In genomic region chr3:170738756-170739155, GRCh38 we compare ENCODE assay signal across 35 cellular contexts.
"Had no signal": no experiment of that assay in that cellular context is flagged by ENCODE, and none has a peak within 500 bp of the region (broad histone marks: within the 10 kb centered on the region; RNA-seq: fewer than 3 reads in every experiment).

No MANE protein-coding gene starts in this region.

- ATAC-seq: activated CD8-positive, alpha-beta memory T cell treated with anti-CD3 and anti-CD28 coated beads, Interleukin-2, amount 10 ng/mL, durations not matched to agents 7 days and 5 days; activated CD8-positive, alpha-beta T cell treated with anti-CD3 and anti-CD28 coated beads, Interleukin-2, amount 10 ng/mL, durations not matched to agents 7 days and 5 days; activated naive CD4-positive, alpha-beta T cell treated with anti-CD3 and anti-CD28 coated beads, Interleukin-2, amount 50 U/mL, for 72 hours; left colon; lower lobe of right lung; psoas muscle; stimulated activated memory B cell treated with anti-CD40 and anti-IgM and Interleukin-4, amounts not matched to agents 10 μg/mL and 1 μg/mL and 100 μg/mL, for 72 hours; WTC11 had no signal

- H3K27me3 ChIP-seq: esophagus squamous epithelium, neural progenitor cell, sigmoid colon, stomach, thyroid gland, upper lobe of left lung, vagina had no signal

- H3K36me3 ChIP-seq: esophagus squamous epithelium, lower lobe of right lung, neural progenitor cell, sigmoid colon, stomach, thyroid gland, upper lobe of left lung, vagina had no signal

- FAIRE-seq: bronchial epithelial cell, colon, endometrium, keratinocyte, small intestine had no signal

- H3K9me3 ChIP-seq: esophagus squamous epithelium, lower lobe of right lung, psoas muscle, sigmoid colon, stomach, thyroid gland, upper lobe of left lung, vagina had no signal

- DNase-seq: activated CD8-positive, alpha-beta memory T cell treated with anti-CD3 and anti-CD28 coated beads, Interleukin-2, amount 10 ng/mL, durations not matched to agents 7 days and 5 days; activated CD8-positive, alpha-beta T cell treated with anti-CD3 and anti-CD28 coated beads, Interleukin-2, amount 10 ng/mL, durations not matched to agents 7 days and 5 days; activated naive CD4-positive, alpha-beta T cell; activated T-cell treated with anti-CD3 and anti-CD28 coated beads, Interleukin-2, amount 50 U/mL, for 48 hours; anterior cingulate cortex; dermis blood vessel endothelial cell; effector CD8-positive, alpha-beta T cell; esophagus squamous epithelium; head of caudate nucleus; hippocampal formation; left colon; lower lobe of right lung; mesendoderm; natural killer cell; occipital lobe; psoas muscle; sigmoid colon; small intestine; stimulated activated CD4-positive, alpha-beta T cell treated with anti-CD3 and anti-CD28 coated beads, Interleukin-4, amount 100 ng/mL, for 4 hours; stimulated activated CD8-positive, alpha-beta memory T cell treated with anti-CD3 and anti-CD28 coated beads, Interleukin-4, amount 100 ng/mL, for 48 hours; stomach; T-helper 2 cell; thyroid gland; upper lobe of left lung had no signal

- H3K4me3 ChIP-seq: esophagus squamous epithelium, lower lobe of right lung, neural progenitor cell, psoas muscle, sigmoid colon, stomach, thyroid gland, upper lobe of left lung, vagina had no signal

- H3K27ac ChIP-seq: epithelial cell of prostate, esophagus squamous epithelium, lower lobe of right lung, neural progenitor cell, parathyroid adenoma, psoas muscle, sigmoid colon, stomach, thyroid gland, upper lobe of left lung, vagina had no signal
